23 cellular contexts compared by ENCODE assay signal in genomic region chr14:78618379-78618778, GRCh38.
"Had no signal": no experiment of that assay in that cellular context is flagged by ENCODE, and none has a peak within 500 bp of the region (broad histone marks: within the 10 kb centered on the region; RNA-seq: fewer than 3 reads in every experiment).

No MANE protein-coding gene starts in this region.

- H3K9me3 ChIP-seq: neutrophil, pancreas, prostate gland, right lobe of liver, sigmoid colon, stomach, thoracic aorta, thyroid gland, tibial nerve, upper lobe of right lung, uterus had no signal

- ATAC-seq: naive thymus-derived CD4-positive, alpha-beta T cell; natural killer cell; pancreas; right cardiac atrium; right lobe of liver; stimulated activated effector memory CD8-positive, alpha-beta T cell treated with anti-CD3 and anti-CD28 coated beads, Interleukin-12 subunit alpha, Interleukin-12 subunit beta, amount 100 ng/mL, for 72 hours; stimulated activated naive B cell treated with anti-CD40 and anti-IgM and Interleukin-4, amounts not matched to agents 10 μg/mL and 1 μg/mL and 100 μg/mL, for 72 hours; upper lobe of right lung had no signal

- H3K4me3 ChIP-seq: pancreas, prostate gland, right lobe of liver, sigmoid colon, stomach, thoracic aorta, thyroid gland, tibial nerve, upper lobe of right lung, uterus had no signal

- H3K27ac ChIP-seq: neutrophil, pancreas, prostate gland, right lobe of liver, sigmoid colon, stomach, thoracic aorta, thyroid gland, tibial nerve, upper lobe of right lung, uterus had no signal

- H3K27me3 ChIP-seq: neutrophil, right lobe of liver, sigmoid colon, thyroid gland, tibial nerve, upper lobe of right lung, uterus had no signal

- H3K36me3 ChIP-seq: neutrophil, pancreas, prostate gland, right lobe of liver, sigmoid colon, stomach, thoracic aorta, thyroid gland, tibial nerve, upper lobe of right lung, uterus had no signal

- H3K4me1 ChIP-seq: pancreas, prostate gland, right lobe of liver, sigmoid colon, stomach, tibial nerve, upper lobe of right lung, uterus had no signal

- DNase-seq: naive thymus-derived CD4-positive, alpha-beta T cell; natural killer cell; nucleus accumbens; pancreas; right cardiac atrium; right lobe of liver; sigmoid colon; small intestine; stimulated activated CD4-positive, alpha-beta T cell treated with anti-CD3 and anti-CD28 coated beads, Interleukin-15, amount 100 ng/mL, for 24 hours; stimulated activated CD4-positive, alpha-beta T cell treated with anti-CD3 and anti-CD28 coated beads, Interleukin-2, amount 100 ng/mL, for 24 hours; stimulated activated CD4-positive, alpha-beta T cell treated with anti-CD3 and anti-CD28 coated beads, Interleukin-2, amount 100 ng/mL, for 48 hours; stimulated activated CD4-positive, alpha-beta T cell treated with anti-CD3 and anti-CD28 coated beads, Interleukin-4, amount 100 ng/mL, for 24 hours; stimulated activated naive B cell treated with anti-CD40 and anti-IgM and Interleukin-4, amounts not matched to agents 10 μg/mL and 1 μg/mL and 100 μg/mL, for 72 hours; stimulated activated naive CD4-positive, alpha-beta T cell treated with Interleukin-2 at 50 U/mL for 16 hours; stomach; thyroid gland; upper lobe of right lung; uterus had no signal
